Comparison of ENCODE assay signal across 10 cellular contexts in genomic region chr9:128008171-128008570, GRCh38. TPM values are rescaled to one million over a fixed set of nuclear protein-coding genes. Genes with fewer than 3 reads are reported as not detected.
A peak's percentile ranks its signal among the peaks of the same experiment; 100 is the strongest.
DNase-seq lines count a peak whose midpoint lies in the region; ATAC-seq and TF ChIP-seq lines count a peak whose summit lies in the region.
"Had no signal": no experiment of that assay in that cellular context is flagged by ENCODE, and none has a peak within 500 bp of the region (broad histone marks: within the 10 kb centered on the region; RNA-seq: fewer than 3 reads in every experiment).

No MANE protein-coding gene starts in this region.

- peak overlapping the region; percentile 90 for H3K27ac ChIP-seq in OCI-LY1 (ENCODE audit: low read depth, low read length, poor library complexity, severe bottlenecking)

- 83 to 89% methylated on average over 5 of the region's 5 CpGs for WGBS in lower leg skin, 2 donors

- peak overlapping the region; percentile 34; the same call in 1 of the 2 replicates for H3K9ac ChIP-seq in OCI-LY1 (ENCODE audit: low read length)

- no peak for TF ChIP-seq POLR2A in lower leg skin (IDR thresholded peaks at IDR 0.05)

- H3K4me3 ChIP-seq in OCI-LY1 (ENCODE audit: low read depth, low read length, poor library complexity, severe bottlenecking): peak overlapping the region; percentile 31
- H3K4me3 ChIP-seq in mucosa of descending colon: no peak overlapping the region
- H3K4me3 ChIP-seq in lower leg skin (ENCODE audit: low read depth, poor library complexity, severe bottlenecking): no peak overlapping the region

- H3K36me3 Mint-ChIP-seq in activated T-cell treated with anti-CD3 and anti-CD28 coated beads, Interleukin-2, amount 50 U/mL, for 24 hours (ENCODE audit: low read depth): peaks cover 4% of the 10 kb centered on the region
- peaks cover 14% of the 10 kb centered on the region for H3K36me3 Mint-ChIP-seq in central memory CD8-positive, alpha-beta T cell (ENCODE audit: insufficient read depth)
- H3K36me3 Mint-ChIP-seq in stimulated activated effector memory CD8-positive, alpha-beta T cell treated with anti-CD3 and anti-CD28 coated beads, Interleukin-12 subunit alpha, Interleukin-12 subunit beta, amount 100 ng/mL, for 72 hours: no peaks in the 10 kb centered on the region

- H3K36me3 ChIP-seq in OCI-LY1 (ENCODE audit: insufficient read depth, low read length) (no peaks in the 10 kb centered on the region), mucosa of descending colon (ENCODE audit: low read depth) (no peaks in the 10 kb centered on the region)

- TF ChIP-seq CTCF in OCI-LY1 (IDR thresholded peaks at IDR 0.05; ENCODE audit: low read length) (no peak), mucosa of descending colon (IDR thresholded peaks at IDR 0.05) (no peak), lower leg skin (IDR thresholded peaks at IDR 0.05) (no peak)

- no peaks in the 10 kb centered on the region for H3K9me2 ChIP-seq in OCI-LY1 (ENCODE audit: low read depth, low read length)

- intact Hi-C loops in mucosa of descending colon (cut with DNase I, micrococcal nuclease) (no loop called here), lower leg skin (cut with DNase I; ENCODE audit: low total_unique reads) (no loop called here)

- no peak overlapping the region for H2AFZ ChIP-seq in OCI-LY1 (ENCODE audit: low read length)

- H3K4me2 ChIP-seq in OCI-LY1 (ENCODE audit: low read length): peak overlapping the region; percentile 56

- DNase-seq in activated T-cell treated with anti-CD3 and anti-CD28 coated beads, Interleukin-2, amount 50 U/mL, for 24 hours: no peak
- no peak for DNase-seq in activated T-cell treated with anti-CD3 and anti-CD28 coated beads for 4 hours
- no peak for DNase-seq in central memory CD8-positive, alpha-beta T cell (ENCODE audit: low spot score in 2 of 2)
- no peak for DNase-seq in stimulated activated effector memory CD8-positive, alpha-beta T cell treated with anti-CD3 and anti-CD28 coated beads, Interleukin-12 subunit alpha, Interleukin-12 subunit beta, amount 100 ng/mL, for 72 hours (ENCODE audit: low spot score in 2 of 2)
- DNase-seq in iPS-NIHi7 (ENCODE audit: extremely low spot score): no peak
- no peak for DNase-seq in mucosa of descending colon
- no peak for DNase-seq in lower leg skin (ENCODE audit: low spot score in 2 of 2)
- DNase-seq: cerebellar nuclear complex, NCI-H2081 treated with DMSO at 0.1 percent for 48 hours had no signal

- H3K4me3 Mint-ChIP-seq in activated T-cell treated with anti-CD3 and anti-CD28 coated beads, Interleukin-2, amount 50 U/mL, for 24 hours: peak overlapping the region; percentile 73
- peak overlapping the region; percentile 71 for H3K4me3 Mint-ChIP-seq in central memory CD8-positive, alpha-beta T cell
- H3K4me3 Mint-ChIP-seq in stimulated activated effector memory CD8-positive, alpha-beta T cell treated with anti-CD3 and anti-CD28 coated beads, Interleukin-12 subunit alpha, Interleukin-12 subunit beta, amount 100 ng/mL, for 72 hours: peak overlapping the region; percentile 58

- no peaks in the 10 kb centered on the region for H4K20me1 ChIP-seq in OCI-LY1 (ENCODE audit: insufficient read depth, low read length)

- H3K4me1 ChIP-seq in OCI-LY1 (ENCODE audit: insufficient read depth, low read length, severe bottlenecking): peaks cover 24% of the 10 kb centered on the region
- H3K4me1 ChIP-seq in mucosa of descending colon (ENCODE audit: low read depth): peaks cover 6% of the 10 kb centered on the region

- H3K4me1 Mint-ChIP-seq in activated T-cell treated with anti-CD3 and anti-CD28 coated beads, Interleukin-2, amount 50 U/mL, for 24 hours (ENCODE audit: low read depth): peaks cover 45% of the 10 kb centered on the region
- H3K4me1 Mint-ChIP-seq in central memory CD8-positive, alpha-beta T cell: peaks cover 45% of the 10 kb centered on the region
- peaks cover 35% of the 10 kb centered on the region for H3K4me1 Mint-ChIP-seq in stimulated activated effector memory CD8-positive, alpha-beta T cell treated with anti-CD3 and anti-CD28 coated beads, Interleukin-12 subunit alpha, Interleukin-12 subunit beta, amount 100 ng/mL, for 72 hours

- H3K9me3 Mint-ChIP-seq in activated T-cell treated with anti-CD3 and anti-CD28 coated beads, Interleukin-2, amount 50 U/mL, for 24 hours: peaks cover 3% of the 10 kb centered on the region
- peaks cover 5% of the 10 kb centered on the region for H3K9me3 Mint-ChIP-seq in central memory CD8-positive, alpha-beta T cell
- H3K9me3 Mint-ChIP-seq in stimulated activated effector memory CD8-positive, alpha-beta T cell treated with anti-CD3 and anti-CD28 coated beads, Interleukin-12 subunit alpha, Interleukin-12 subunit beta, amount 100 ng/mL, for 72 hours: peaks cover 4% of the 10 kb centered on the region

- peak overlapping the region; percentile 94 for H3K27ac Mint-ChIP-seq in activated T-cell treated with anti-CD3 and anti-CD28 coated beads, Interleukin-2, amount 50 U/mL, for 24 hours
- peak overlapping the region; percentile 99 for H3K27ac Mint-ChIP-seq in central memory CD8-positive, alpha-beta T cell (ENCODE audit: low read depth)
- H3K27ac Mint-ChIP-seq in stimulated activated effector memory CD8-positive, alpha-beta T cell treated with anti-CD3 and anti-CD28 coated beads, Interleukin-12 subunit alpha, Interleukin-12 subunit beta, amount 100 ng/mL, for 72 hours: peak overlapping the region; percentile 94

- no peaks in the 10 kb centered on the region for H3K9me3 ChIP-seq in OCI-LY1 (ENCODE audit: low read length)
- no peaks in the 10 kb centered on the region for H3K9me3 ChIP-seq in mucosa of descending colon

- no peak for ATAC-seq in central memory CD8-positive, alpha-beta T cell (replicated peaks; ENCODE audit: extremely low read depth, poor library complexity, severe bottlenecking)
- ATAC-seq in stimulated activated effector memory CD8-positive, alpha-beta T cell treated with anti-CD3 and anti-CD28 coated beads, Interleukin-12 subunit alpha, Interleukin-12 subunit beta, amount 100 ng/mL, for 72 hours: no peak
- ATAC-seq in mucosa of descending colon: no peak

- H3K79me2 ChIP-seq in OCI-LY1 (ENCODE audit: insufficient read depth, low read length): no peaks in the 10 kb centered on the region

- H3K27me3 ChIP-seq in OCI-LY1 (ENCODE audit: insufficient read depth, low read length): peaks cover 3% of the 10 kb centered on the region; the same call in 1 of the 2 replicates

- H3K27me3 Mint-ChIP-seq in activated T-cell treated with anti-CD3 and anti-CD28 coated beads, Interleukin-2, amount 50 U/mL, for 24 hours: no peaks in the 10 kb centered on the region
- H3K27me3 Mint-ChIP-seq in central memory CD8-positive, alpha-beta T cell: no peaks in the 10 kb centered on the region

- no peaks in the 10 kb centered on the region for H3F3A ChIP-seq in OCI-LY1 (ENCODE audit: insufficient read depth, low read length)

RNA-seq across cellular contexts. Expression of gene EEIG1, which starts 27.4 kb away (rescaled TPM):
- 100 to 1,000 TPM; 127 to 168 (median 144) TPM for total RNA-seq in mucosa of descending colon
- total RNA-seq in lower leg skin: 10 to 100 TPM; 33.0 to 81.3 (median 48.9) TPM

RNA-seq across cellular contexts. Expression of gene NAIF1, which starts 58.9 kb away (rescaled TPM):
- total RNA-seq in mucosa of descending colon (10 to 100 TPM; 10.4 to 12.6 (median 11.9) TPM), lower leg skin (10 to 100 TPM in 1 of 4 donors, 1 to 10 TPM in 3; 8.6 to 10.8 (median 9.6) TPM)

RNA-seq across cellular contexts. Expression of gene SLC25A25, which starts 59.9 kb away (rescaled TPM):
- total RNA-seq in mucosa of descending colon (10 to 100 TPM; 19.1 to 27.3 (median 21.3) TPM), lower leg skin (10 to 100 TPM; 26.4 to 40.3 (median 32.0) TPM)
